Comparison of ENCODE assay signal across 8 cellular contexts in the genomic region with DNA sequence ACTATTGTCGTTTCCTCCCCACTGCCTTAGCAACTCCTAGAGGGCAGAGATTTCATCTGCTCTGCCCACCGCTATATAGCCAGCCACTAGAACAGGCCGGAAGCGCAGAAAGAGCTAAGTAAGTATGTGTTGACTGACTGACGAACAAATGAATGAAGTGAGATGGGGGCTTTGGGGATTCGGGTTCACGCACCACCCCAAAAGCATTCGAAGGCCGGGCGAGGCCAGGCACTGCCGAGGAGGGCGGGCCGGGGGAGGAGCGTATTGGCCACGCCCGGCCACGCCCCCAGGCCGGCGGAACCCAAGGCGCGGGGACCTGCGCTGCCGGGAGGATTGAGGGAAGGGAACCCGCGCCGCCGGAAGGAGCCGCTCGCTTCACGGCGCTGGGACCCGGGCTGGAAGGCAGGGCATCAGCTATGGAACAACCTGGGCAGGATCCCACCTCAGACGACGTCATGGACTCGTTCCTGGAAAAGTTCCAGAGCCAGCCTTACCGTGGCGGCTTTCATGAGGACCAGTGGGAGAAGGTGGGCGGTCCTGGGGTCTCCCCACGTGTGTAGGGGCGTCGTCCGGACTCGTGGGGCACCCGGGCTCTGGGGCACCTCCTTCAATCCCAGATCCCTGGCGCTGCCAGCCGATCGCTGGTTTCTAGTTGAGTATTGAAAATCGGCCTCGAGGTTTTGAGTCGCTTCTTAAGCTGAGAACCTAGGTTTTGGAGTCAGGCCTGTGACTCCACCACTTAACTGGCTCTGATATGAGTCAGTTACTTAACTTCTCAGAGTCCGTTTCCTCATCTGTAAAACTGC. TPM values are rescaled to one million over a fixed set of nuclear protein-coding genes. Genes with fewer than 3 reads are reported as not detected.
DNase-seq lines count a peak whose midpoint lies in the region; ATAC-seq and TF ChIP-seq lines count a peak whose summit lies in the region.

A gene with protein sequence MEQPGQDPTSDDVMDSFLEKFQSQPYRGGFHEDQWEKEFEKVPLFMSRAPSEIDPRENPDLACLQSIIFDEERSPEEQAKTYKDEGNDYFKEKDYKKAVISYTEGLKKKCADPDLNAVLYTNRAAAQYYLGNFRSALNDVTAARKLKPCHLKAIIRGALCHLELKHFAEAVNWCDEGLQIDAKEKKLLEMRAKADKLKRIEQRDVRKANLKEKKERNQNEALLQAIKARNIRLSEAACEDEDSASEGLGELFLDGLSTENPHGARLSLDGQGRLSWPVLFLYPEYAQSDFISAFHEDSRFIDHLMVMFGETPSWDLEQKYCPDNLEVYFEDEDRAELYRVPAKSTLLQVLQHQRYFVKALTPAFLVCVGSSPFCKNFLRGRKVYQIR (plus strand): TSS at position 369 of the 806 bp plus-strand sequence. CDS start 48 bp downstream, at position 417.

- peak within 1 kb of the TSS; percentile 85 for H3K4me3 ChIP-seq in colonic mucosa

- ATAC-seq in GM19043 (IDR thresholded peaks at IDR 0.05; ENCODE audit: low read depth, unreplicated experiment) (peak; percentile 96), HG03354 (IDR thresholded peaks at IDR 0.05; ENCODE audit: poor library complexity, severe bottlenecking, unreplicated experiment) (peak; percentile 97), left colon (peak; percentile 98)

- H3K9ac ChIP-seq in colonic mucosa (ENCODE audit: low read depth in 2 of 2, low read length in 2 of 2) = peak within 1 kb of the TSS; percentile 86 to 87

- H3K27ac ChIP-seq in colonic mucosa = peak within 1 kb of the TSS; percentile 64

- no peak for TF ChIP-seq CTCF in colonic mucosa (IDR thresholded peaks at IDR 0.05)

- H3K27me3 ChIP-seq in colonic mucosa = no peaks in the 10 kb centered on the region

- H3K4me1 ChIP-seq in colonic mucosa = no peaks in the 10 kb centered on the region

- peak; percentile 58 to 66 for DNase-seq in AML-193 (lab: John Stamatoyannopoulos, UW)
- peak; percentile 75 for DNase-seq in NCI-H510A (lab: John Stamatoyannopoulos, UW)
- DNase-seq in activated CD4-positive, alpha-beta T cell treated with anti-CD3 and anti-CD28 coated beads for 48 hours = peak; percentile 89
- peak; percentile 88 for DNase-seq in colonic mucosa
- DNase-seq in left colon = peak; percentile 65 to 88
- DNase-seq in stimulated activated CD4-positive, alpha-beta T cell treated with anti-CD3 and anti-CD28 coated beads, Interleukin-1b, Interleukin-23, amount 100 ng/mL, for 4 hours (ENCODE audit: low read depth in 2 of 2) = peak; percentile 81

- H3K36me3 ChIP-seq in colonic mucosa = no peaks in the 10 kb centered on the region

- no peaks in the 10 kb centered on the region for H3K9me3 ChIP-seq in colonic mucosa

- intact Hi-C loops in colonic mucosa (cut with DNase I) = no loop called here
- intact Hi-C loops in left colon (cut with DNase I, micrococcal nuclease) = no loop called here

RNA-seq across cellular contexts. Expression of the gene that starts here (rescaled TPM):
- total RNA-seq in colonic mucosa (10 to 100 TPM; 11.0 to 18.4 TPM), left colon (10 to 100 TPM; 12.2 to 12.6 TPM)

Comparison
In these comparisons a context has a peak if more than half of its experiments do, and no peak if none do; other contexts are left out.
1. Peak in every context shown above with its lines: DNase-seq, ATAC-seq, H3K4me3 ChIP-seq and H3K27ac ChIP-seq.